Comparison of ENCODE assay signal across 20 cellular contexts in the genomic region with DNA sequence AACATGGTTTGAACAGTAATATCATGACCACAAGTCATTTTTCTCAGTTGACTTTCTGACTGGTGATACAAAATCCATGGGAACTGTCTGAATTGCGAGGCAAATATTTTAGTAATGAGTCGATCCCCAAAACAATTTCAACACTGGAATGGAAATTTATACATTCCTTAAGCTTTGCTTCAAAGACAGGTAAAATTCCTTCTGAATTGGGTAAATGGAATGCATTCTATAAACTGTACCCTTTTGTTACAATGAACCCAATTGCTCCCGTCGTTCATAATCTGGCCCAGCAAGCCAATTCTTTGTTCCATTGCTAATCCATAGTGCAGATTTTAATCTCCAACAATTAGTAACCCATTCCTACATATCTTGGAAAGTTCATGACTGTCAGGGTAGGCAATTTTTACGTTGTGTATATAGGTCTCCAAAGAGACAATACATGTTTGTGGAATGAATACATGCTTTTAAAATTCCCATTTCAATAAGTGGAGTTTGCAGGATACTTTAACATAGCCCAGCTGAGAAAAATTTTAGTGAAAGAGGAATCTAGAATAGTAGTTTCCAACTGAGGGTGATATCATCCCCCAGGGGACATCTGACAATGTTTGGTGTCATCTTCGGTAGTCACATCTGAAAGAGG. TPM values are rescaled to one million over a fixed set of nuclear protein-coding genes. Genes with fewer than 3 reads are reported as not detected.
DNase-seq lines count a peak whose midpoint lies in the region; ATAC-seq, FAIRE-seq and TF ChIP-seq lines count a peak whose summit lies in the region.
"Had no signal": no experiment of that assay in that cellular context is flagged by ENCODE, and none has a peak within 500 bp of the region (broad histone marks: within the 10 kb centered on the region; RNA-seq: fewer than 3 reads in every experiment).

No MANE protein-coding gene starts in this region.

- H3K4me1 ChIP-seq in HepG2 (ENCODE audit: insufficient read depth, low read length) (peaks cover 45% of the 10 kb centered on the region), right lobe of liver (no peaks in the 10 kb centered on the region)
- H3K4me1 ChIP-seq: adrenal gland, left ventricle myocardium inferior, testis had no signal

- no peak overlapping the region for H3K4me3 ChIP-seq in HepG2 (replicated peaks in 1 of 3; ENCODE audit: insufficient read depth in 1 of 3, low read depth in 2 of 3, low read length in 3 of 3)
- H3K4me3 ChIP-seq in right lobe of liver: no peak overlapping the region
- no peak overlapping the region for H3K4me3 ChIP-seq in fibroblast of mammary gland (ENCODE audit: control insufficient read depth, low read depth, low read length)
- H3K4me3 ChIP-seq: adrenal gland, left ventricle myocardium inferior, testis had no signal

- H3K9me3 ChIP-seq in HepG2 (ENCODE audit: low read length) (peaks cover 8% of the 10 kb centered on the region; the same call in 1 of the 2 replicates), right lobe of liver (no peaks in the 10 kb centered on the region)
- H3K9me3 ChIP-seq: adrenal gland, testis had no signal

- no peaks in the 10 kb centered on the region for H4K20me1 ChIP-seq in HepG2 (ENCODE audit: insufficient read depth, low read length)

- no peak overlapping the region for H3K4me2 ChIP-seq in HepG2 (ENCODE audit: low read depth, low read length)

- H3K27ac ChIP-seq in HepG2 (ENCODE audit: extremely low read length, insufficient read depth, low read length) (peak overlapping the region; percentile 55), right lobe of liver (no peak overlapping the region)
- H3K27ac ChIP-seq: adrenal gland, left ventricle myocardium inferior, testis had no signal

- no peaks in the 10 kb centered on the region for H3K9me3 Mint-ChIP-seq in activated naive CD4-positive, alpha-beta T cell treated with anti-CD3 and anti-CD28 coated beads for 36 hours
- H3K9me3 Mint-ChIP-seq: activated CD4-positive, alpha-beta memory T cell treated with anti-CD3 and anti-CD28 coated beads for 36 hours; activated T-helper 1 cell treated with anti-CD3 and anti-CD28 coated beads, Interleukin-12 subunit alpha, Interleukin-12 subunit beta, Interleukin-2, Interleukin-4 antibody, amounts not matched to agents 30 ng/mL and 10 ng/mL and 1 ng/mL, durations not matched to agents 14 hours and 24 hours and 36 hours had no signal

- POLR2A ChIA-PET in HepG2 (lab: Yijun Ruan, JAX): interaction anchor here (1.0 to 4.2 kb wide), 4 partner anchors 8 to 37 kb away, joined by 3 to 20 read pairs (median 8); no protein-coding TSS in a partner anchor

- no peaks in the 10 kb centered on the region for H3K36me3 Mint-ChIP-seq in activated naive CD4-positive, alpha-beta T cell treated with anti-CD3 and anti-CD28 coated beads for 36 hours (ENCODE audit: low read depth)
- H3K36me3 Mint-ChIP-seq: activated CD4-positive, alpha-beta memory T cell treated with anti-CD3 and anti-CD28 coated beads for 36 hours; naive thymus-derived CD4-positive, alpha-beta T cell had no signal

- intact Hi-C loops in HepG2 (cut with micrococcal nuclease; ENCODE audit: unreplicated experiment) (loop anchor here (1.0 to 2.0 kb wide), 2 partner anchors 37 to 54 kb away; no protein-coding TSS in a partner anchor), right lobe of liver (cut with DNase I) (no loop called here)
- intact Hi-C loops in activated naive CD4-positive, alpha-beta T cell treated with anti-CD3 and anti-CD28 coated beads for 36 hours (cut with micrococcal nuclease): no loop called here

- no peaks in the 10 kb centered on the region for H3K4me1 Mint-ChIP-seq in activated naive CD4-positive, alpha-beta T cell treated with anti-CD3 and anti-CD28 coated beads for 36 hours (ENCODE audit: low read depth)
- H3K4me1 Mint-ChIP-seq: naive thymus-derived CD4-positive, alpha-beta T cell had no signal

- no TSS peak for BruUV-seq in HepG2 (replicated peaks; lab: Mats Ljungman, UMichigan)

- H3K27ac Mint-ChIP-seq in activated naive CD4-positive, alpha-beta T cell treated with anti-CD3 and anti-CD28 coated beads for 36 hours: no peak overlapping the region
- H3K27ac Mint-ChIP-seq: activated CD4-positive, alpha-beta memory T cell treated with anti-CD3 and anti-CD28 coated beads for 36 hours; activated T-helper 1 cell treated with anti-CD3 and anti-CD28 coated beads, Interleukin-12 subunit alpha, Interleukin-12 subunit beta, Interleukin-2, Interleukin-4 antibody, amounts not matched to agents 30 ng/mL and 10 ng/mL and 1 ng/mL, durations not matched to agents 14 hours and 24 hours and 36 hours; naive thymus-derived CD4-positive, alpha-beta T cell had no signal

- CTCF ChIA-PET in HepG2 (lab: Yijun Ruan, JAX; ENCODE audit: low intra/inter-chr PET ratio, low total read pairs): interaction anchor here (0.7 kb wide), 1 partner anchor 53 kb away, joined by 3 read pairs; no protein-coding TSS in a partner anchor
- CTCF ChIA-PET in activated naive CD4-positive, alpha-beta T cell treated with anti-CD3 and anti-CD28 coated beads for 36 hours (lab: Charles Lee): no interaction called here

- H2AFZ ChIP-seq in HepG2 (ENCODE audit: low read length): no peak overlapping the region

- H3K36me3 ChIP-seq in HepG2 (replicated peaks in 1 of 2; ENCODE audit: control insufficient read depth in 1 of 2, insufficient read depth in 2 of 2, low read length in 2 of 2): no peaks in the 10 kb centered on the region
- H3K36me3 ChIP-seq in right lobe of liver: no peaks in the 10 kb centered on the region
- H3K36me3 ChIP-seq: adrenal gland, left ventricle myocardium inferior had no signal

- peak; percentile 81 for ATAC-seq in HepG2
- no peak for ATAC-seq in right lobe of liver
- peak; percentile 63 for ATAC-seq in SK-N-SH treated with all-trans-retinoic acid at 6 μM for 48 hours
- no peak for ATAC-seq in HG03108 (IDR thresholded peaks at IDR 0.05; ENCODE audit: unreplicated experiment)
- ATAC-seq: naive thymus-derived CD4-positive, alpha-beta T cell had no signal

- peaks cover 12% of the 10 kb centered on the region for H3K27me3 Mint-ChIP-seq in activated naive CD4-positive, alpha-beta T cell treated with anti-CD3 and anti-CD28 coated beads for 36 hours (ENCODE audit: low read depth)

- no peak for TF ChIP-seq POLR2A in HepG2 (IDR thresholded peaks at IDR 0.05; ENCODE audit: insufficient read depth in 1 of 2, low read depth in 2 of 2, low read length in 2 of 2)
- TF ChIP-seq POLR2A in right lobe of liver (IDR thresholded peaks at IDR 0.05): no peak

- no peaks in the 10 kb centered on the region for H3K79me2 ChIP-seq in HepG2 (ENCODE audit: insufficient read depth, low read length)

- DNase-seq in HepG2 (ENCODE audit: low spot score) (peak; percentile 96), right lobe of liver (no peak), fibroblast of mammary gland (ENCODE audit: low read depth) (peak; percentile 53), urothelium cell line (ENCODE audit: low spot score) (peak; percentile 77), GM13976 (ENCODE audit: low spot score) (no peak)
- DNase-seq in activated naive CD4-positive, alpha-beta T cell treated with anti-CD3 and anti-CD28 coated beads for 36 hours: no peak
- DNase-seq: activated CD4-positive, alpha-beta memory T cell treated with anti-CD3 and anti-CD28 coated beads for 36 hours; adrenal gland; cortex of kidney; erythroblast; left ventricle myocardium inferior; naive thymus-derived CD4-positive, alpha-beta T cell; NCI-H2171; SHP77 treated with DMSO at 0.1 percent for 48 hours; stimulated activated CD4-positive, alpha-beta T cell treated with anti-CD3 and anti-CD28 coated beads, Interleukin-2, amount 100 ng/mL, for 24 hours; testis had no signal

- H3K9ac ChIP-seq in HepG2 (ENCODE audit: insufficient read depth, low read depth, low read length): peak overlapping the region; percentile 25; the same call in 1 of the 2 replicates

- no peak for TF ChIP-seq CTCF in HepG2 (CRISPR knock-in tag; IDR thresholded peaks at IDR 0.05)
- TF ChIP-seq CTCF in right lobe of liver (IDR thresholded peaks at IDR 0.05): no peak
- no peak for TF ChIP-seq CTCF in fibroblast of mammary gland (conservative IDR thresholded peaks at IDR 0.05; ENCODE audit: control insufficient read depth, insufficient read depth, low read depth, low read length)
- no peak for TF ChIP-seq CTCF in GM13976 (IDR thresholded peaks at IDR 0.05; ENCODE audit: borderline replicate concordance, control extremely low read depth, extremely low read depth, insufficient read depth, missing control alignments)

- H3K27me3 ChIP-seq in HepG2 (ENCODE audit: control insufficient read depth in 1 of 2, insufficient read depth in 2 of 2, low read length in 2 of 2) (no peaks in the 10 kb centered on the region), right lobe of liver (no peaks in the 10 kb centered on the region)
- H3K27me3 ChIP-seq: testis had no signal

- TF ChIP-seq EP300 in HepG2 (IDR thresholded peaks at IDR 0.05; ENCODE audit: low read depth in 2 of 2, low read length in 2 of 2) (peak; percentile 69 to 75; a peak in 2 of 4 replicates), HepG2 (CRISPR knock-in tag; IDR thresholded peaks at IDR 0.05; ENCODE audit: borderline replicate concordance) (peak; percentile 71)

- 55% methylated on average over 6 of the region's 6 CpGs for WGBS in HepG2 (ENCODE audit: low lambda C conversion rate)
- 79% methylated on average over 6 of the region's 6 CpGs for WGBS in right lobe of liver (ENCODE audit: insufficient coverage, low coverage, low lambda C conversion rate, missing lambda C conversion rate)

- in situ Hi-C loops in HepG2 (cut with HindIII; ENCODE audit: extremely low pct_ligation_motif_present, low pct_unique_long_range_greater_than_20kb): no loop called here
- in situ Hi-C loops in GM13976 (cut with MboI; ENCODE audit: low sequenced_read_pairs, unreplicated experiment): no loop called here

- TF ChIP-seq RAD21 in HepG2 (CRISPR knock-in tag; IDR thresholded peaks at IDR 0.05): no peak

- H3K4me3 Mint-ChIP-seq in activated naive CD4-positive, alpha-beta T cell treated with anti-CD3 and anti-CD28 coated beads for 36 hours: no peak overlapping the region
- H3K4me3 Mint-ChIP-seq: activated CD4-positive, alpha-beta memory T cell treated with anti-CD3 and anti-CD28 coated beads for 36 hours; activated T-helper 1 cell treated with anti-CD3 and anti-CD28 coated beads, Interleukin-12 subunit alpha, Interleukin-12 subunit beta, Interleukin-2, Interleukin-4 antibody, amounts not matched to agents 30 ng/mL and 10 ng/mL and 1 ng/mL, durations not matched to agents 14 hours and 24 hours and 36 hours; naive thymus-derived CD4-positive, alpha-beta T cell had no signal

- FAIRE-seq in HepG2 (lab: Jason Lieb, UNC): no peak
- no peak for FAIRE-seq in urothelium cell line (lab: Jason Lieb, UNC)
- FAIRE-seq: A204.1 had no signal

RNA-seq across cellular contexts. Expression of a gene that starts 32.7 kb away (rescaled TPM):
- total RNA-seq in HepG2 (2016; rRNA removed; fragmentation: Illumina TruSeq; extraction: Trizol) (6.9 and 9.4 TPM in 2 replicates), right lobe of liver (not detected)
- total RNA-seq in HepG2 (2016; cell fraction: cytosol; rRNA removed; fragmentation: Illumina TruSeq; extraction: Trizol; ENCODE audit: low read depth): 67.3 and 73.1 TPM in 2 replicates
- total RNA-seq in HepG2 (2016; cell fraction: insoluble cytoplasmic fraction; rRNA removed; fragmentation: Illumina TruSeq; extraction: Trizol): 6.1 and 9.5 TPM in 2 replicates
- 33.5 and 36.3 TPM in 2 replicates for total RNA-seq in HepG2 (2016; cell fraction: membrane; rRNA removed; fragmentation: Illumina TruSeq; extraction: Trizol)
- 7.8 and 8.5 TPM in 2 replicates for total RNA-seq in HepG2 (2016; cell fraction: nucleus; rRNA removed; fragmentation: Illumina TruSeq; extraction: Trizol)
- 23.7 and 32.7 TPM in 2 replicates for polyA plus RNA-seq in HepG2 (2011; rRNA removed)
- polyA plus RNA-seq in HepG2 (2011; cell fraction: cytosol; rRNA removed): 15.3 and 17.1 TPM in 2 replicates
- 38.3 and 55.7 TPM in 2 replicates for polyA plus RNA-seq in HepG2 (2011; cell fraction: nucleus; rRNA removed)
- polyA plus RNA-seq in HepG2 (2012): 1.8 and 6.1 TPM in 2 replicates
- polyA plus RNA-seq in HepG2 (2016; cell fraction: cytosol; fragmentation: Illumina TruSeq; extraction: Trizol; ENCODE audit: low read depth): 0.28 and 0.52 TPM in 2 replicates
- polyA plus RNA-seq in HepG2 (2016; cell fraction: insoluble cytoplasmic fraction; fragmentation: Illumina TruSeq; extraction: Trizol; ENCODE audit: low read depth): 2.7 and 3.9 TPM in 2 replicates
- 0.63 and 1.2 TPM in 2 replicates for polyA plus RNA-seq in HepG2 (2016; cell fraction: membrane; fragmentation: Illumina TruSeq; extraction: Trizol; ENCODE audit: low read depth)
- polyA plus RNA-seq in HepG2 (2016; cell fraction: nucleus; fragmentation: Illumina TruSeq; extraction: Trizol; ENCODE audit: insufficient read depth, low read depth): 13.8 and 14.1 TPM in 2 replicates
- 40.3 TPM in 1 of 2 replicates, not detected in the other for polyA minus RNA-seq in HepG2 (2011; rRNA and poly(A)+ RNA removed; ENCODE audit: low replicate concordance)
- 45.4 and 51.8 TPM in 2 replicates for polyA minus RNA-seq in HepG2 (2011; cell fraction: cytosol; rRNA and poly(A)+ RNA removed)
- 44.9 and 49.7 TPM in 2 replicates for polyA minus RNA-seq in HepG2 (2011; cell fraction: nucleus; rRNA and poly(A)+ RNA removed)
- not detected for total RNA-seq in activated naive CD4-positive, alpha-beta T cell treated with anti-CD3 and anti-CD28 coated beads for 36 hours
- total RNA-seq: activated T-helper 1 cell treated with anti-CD3 and anti-CD28 coated beads, Interleukin-12 subunit alpha, Interleukin-12 subunit beta, Interleukin-2, Interleukin-4 antibody, amounts not matched to agents 30 ng/mL and 10 ng/mL and 1 ng/mL, durations not matched to agents 14 hours and 24 hours and 36 hours; adrenal gland; left ventricle myocardium inferior had no signal
- polyA plus RNA-seq: naive thymus-derived CD4-positive, alpha-beta T cell had no signal

Comparison
In these comparisons a context has a peak if more than half of its experiments do, and no peak if none do; other contexts are left out.
1. ATAC-seq: peak in HepG2 (single experiment) and SK-N-SH treated with all-trans-retinoic acid at 6 μM for 48 hours (single experiment); none in right lobe of liver (0 of 4) and HG03108 (single experiment).
2. DNase-seq: peak in HepG2 (single experiment), fibroblast of mammary gland (single experiment) and urothelium cell line (single experiment); none in right lobe of liver (0 of 3), GM13976 (single experiment) and activated naive CD4-positive, alpha-beta T cell treated with anti-CD3 and anti-CD28 coated beads for 36 hours (single experiment).
3. RNA of a gene that starts 32.7 kb away (total RNA-seq): 6.1 to 73.1 TPM in HepG2; not detected in right lobe of liver and not detected in activated naive CD4-positive, alpha-beta T cell treated with anti-CD3 and anti-CD28 coated beads for 36 hours; every median in the first group is over 4 times any median in the second.